In genomic region chr7:73811760-73812168, GRCh38 we compare ENCODE assay signal across 1 cellular context.
A peak's percentile ranks its signal among the peaks of the same experiment; 100 is the strongest.
TF ChIP-seq lines count a peak whose summit lies in the region.

No MANE protein-coding gene starts in this region.

TF ChIP-seq in K562, 482 proteins besides CTCF, POLR2A, EP300 and RAD21 (continued from another document and continues in another):
- TF ChIP-seq ASH1L (IDR thresholded peaks at IDR 0.05; ENCODE audit: borderline replicate concordance, low read depth, partially characterized antibody) (no peak), ZFP36 (IDR thresholded peaks at IDR 0.05; ENCODE audit: low read depth, low read length, partially characterized antibody) (peak; percentile 54), ZNF639 (CRISPR knock-in tag; conservative IDR thresholded peaks at IDR 0.05 in 1 of 2, IDR thresholded peaks at IDR 0.05 in 1 of 2) (no peak), ARID3A (IDR thresholded peaks at IDR 0.05; ENCODE audit: borderline replicate concordance, low read depth, low read length) (no peak), ATF1 (CRISPR knock-in tag; IDR thresholded peaks at IDR 0.05) (no peak), ATF1 (tag; IDR thresholded peaks at IDR 0.05) (0 out of 2 replicates have a peak, but pooled peaks have one; percentile 11), RBBP5 (IDR thresholded peaks at IDR 0.05; ENCODE audit: borderline replicate concordance, insufficient read depth, low read length, poor library complexity, severe bottlenecking) (no peak), ZFX (CRISPR knock-in tag; IDR thresholded peaks at IDR 0.05) (no peak), MAZ (CRISPR knock-in tag; conservative IDR thresholded peaks at IDR 0.05 in 1 of 2, IDR thresholded peaks at IDR 0.05 in 1 of 2) (peak in 1 of 2 experiments; percentile 50; a peak in 2 of 4 replicates), FOXM1 (IDR thresholded peaks at IDR 0.05; ENCODE audit: low read depth) (peak; percentile 79; the same call in 1 of the 2 replicates), FOXM1 (CRISPR knock-in tag; IDR thresholded peaks at IDR 0.05; ENCODE audit: low read depth) (no peak), DIDO1 (tag; IDR thresholded peaks at IDR 0.05; ENCODE audit: low read depth) (no peak), ELF2 (CRISPR knock-in tag; IDR thresholded peaks at IDR 0.05) (no peak), KLF16 (IDR thresholded peaks at IDR 0.05) (peak; percentile 45; the same call in 1 of the 2 replicates), DPF2 (IDR thresholded peaks at IDR 0.05) (no peak), DNMT1 (IDR thresholded peaks at IDR 0.05) (no peak), MTA2 (IDR thresholded peaks at IDR 0.05; ENCODE audit: low read depth) (no peak), EHMT2 (IDR thresholded peaks at IDR 0.05) (peak; percentile 85; the same call in 1 of the 2 replicates), HOXB6 (CRISPR knock-in tag; IDR thresholded peaks at IDR 0.05; ENCODE audit: borderline replicate concordance) (no peak), YY1 (IDR thresholded peaks at IDR 0.05; ENCODE audit: borderline replicate concordance in 1 of 3, control insufficient read depth in 1 of 3, extremely low read depth in 1 of 3, insufficient read depth in 3 of 3, insufficient read length in 1 of 3, insufficient replicate concordance in 2 of 3, low read depth in 1 of 3, low read length in 2 of 3) (peak in 1 of 3 experiments; percentile 23), SMC3 (conservative IDR thresholded peaks at IDR 0.05; ENCODE audit: insufficient read depth, low read depth, low read length) (peak; percentile 92), TRIM28 (IDR thresholded peaks at IDR 0.05) (no peak), HEY1 (CRISPR knock-in tag; IDR thresholded peaks at IDR 0.05; ENCODE audit: borderline replicate concordance) (no peak), ARHGAP35 (IDR thresholded peaks at IDR 0.05; ENCODE audit: partially characterized antibody) (no peak), CEBPG (CRISPR knock-in tag; IDR thresholded peaks at IDR 0.05) (no peak), CEBPG (tag; conservative IDR thresholded peaks at IDR 0.05 in 1 of 2, IDR thresholded peaks at IDR 0.05 in 1 of 2) (no peak), RREB1 (CRISPR knock-in tag; IDR thresholded peaks at IDR 0.05) (no peak), MECOM (CRISPR knock-in tag; IDR thresholded peaks at IDR 0.05) (no peak), XRCC4 (IDR thresholded peaks at IDR 0.05; ENCODE audit: extremely low read depth, insufficient read depth, insufficient read length) (no peak), ZBED1 (IDR thresholded peaks at IDR 0.05) (no peak), THAP7 (CRISPR knock-in tag; IDR thresholded peaks at IDR 0.05) (no peak), CTBP1 (IDR thresholded peaks at IDR 0.05; ENCODE audit: borderline replicate concordance) (peak; percentile 74), EWSR1 (IDR thresholded peaks at IDR 0.05; ENCODE audit: borderline replicate concordance, low read depth, partially characterized antibody) (no peak), NCOA6 (IDR thresholded peaks at IDR 0.05) (no peak), NR2C1 (IDR thresholded peaks at IDR 0.05) (no peak), NR2C1 (tag; IDR thresholded peaks at IDR 0.05) (no peak), E2F8 (IDR thresholded peaks at IDR 0.05; ENCODE audit: low read depth, partially characterized antibody) (peak; percentile 39), CXXC5 (CRISPR knock-in tag; IDR thresholded peaks at IDR 0.05) (no peak), CBX2 (IDR thresholded peaks at IDR 0.05; ENCODE audit: insufficient read depth, low read length, poor library complexity, severe bottlenecking) (no peak), NBN (IDR thresholded peaks at IDR 0.05; ENCODE audit: low read depth) (0 out of 2 replicates have a peak, but pooled peaks have one; percentile 48), ZFP1 (CRISPR knock-in tag; IDR thresholded peaks at IDR 0.05) (no peak), HDAC1 (IDR thresholded peaks at IDR 0.05) (no peak), IRF2 (CRISPR knock-in tag; IDR thresholded peaks at IDR 0.05) (no peak), KAT8 (IDR thresholded peaks at IDR 0.05; ENCODE audit: low read depth) (no peak), PYGO2 (tag; IDR thresholded peaks at IDR 0.05) (no peak), ZNF707 (CRISPR knock-in tag; conservative IDR thresholded peaks at IDR 0.05) (no peak), SPI1 (IDR thresholded peaks at IDR 0.05; ENCODE audit: borderline replicate concordance, low read depth, low read length) (no peak), CC2D1A (IDR thresholded peaks at IDR 0.05) (peak; percentile 53; the same call in 1 of the 2 replicates), CSDE1 (IDR thresholded peaks at IDR 0.05) (no peak), MYC (IDR thresholded peaks at IDR 0.05; ENCODE audit: low read depth, low read length) (0 out of 2 replicates have a peak, but pooled peaks have one; percentile 42), MYC (CRISPR knock-in tag; IDR thresholded peaks at IDR 0.05; ENCODE audit: borderline replicate concordance, low read depth) (no peak), ZNF140 (CRISPR knock-in tag; IDR thresholded peaks at IDR 0.05) (no peak), NEUROD1 (IDR thresholded peaks at IDR 0.05; ENCODE audit: borderline replicate concordance, low read depth, low read length, partially characterized antibody) (no peak)
- TF ChIP-seq, protein P1, sequence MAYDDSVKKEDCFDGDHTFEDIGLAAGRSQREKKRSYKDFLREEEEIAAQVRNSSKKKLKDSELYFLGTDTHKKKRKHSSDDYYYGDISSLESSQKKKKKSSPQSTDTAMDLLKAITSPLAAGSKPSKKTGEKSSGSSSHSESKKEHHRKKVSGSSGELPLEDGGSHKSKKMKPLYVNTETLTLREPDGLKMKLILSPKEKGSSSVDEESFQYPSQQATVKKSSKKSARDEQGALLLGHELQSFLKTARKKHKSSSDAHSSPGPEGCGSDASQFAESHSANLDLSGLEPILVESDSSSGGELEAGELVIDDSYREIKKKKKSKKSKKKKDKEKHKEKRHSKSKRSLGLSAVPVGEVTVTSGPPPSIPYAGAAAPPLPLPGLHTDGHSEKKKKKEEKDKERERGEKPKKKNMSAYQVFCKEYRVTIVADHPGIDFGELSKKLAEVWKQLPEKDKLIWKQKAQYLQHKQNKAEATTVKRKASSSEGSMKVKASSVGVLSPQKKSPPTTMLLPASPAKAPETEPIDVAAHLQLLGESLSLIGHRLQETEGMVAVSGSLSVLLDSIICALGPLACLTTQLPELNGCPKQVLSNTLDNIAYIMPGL (CRISPR knock-in tag; IDR thresholded peaks at IDR 0.05), result no peak
- TF ChIP-seq, protein P2, sequence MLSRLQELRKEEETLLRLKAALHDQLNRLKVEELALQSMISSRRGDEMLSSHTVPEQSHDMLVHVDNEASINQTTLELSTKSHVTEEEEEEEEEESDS (CRISPR knock-in tag; IDR thresholded peaks at IDR 0.05), result no peak
- TF ChIP-seq, protein P3, sequence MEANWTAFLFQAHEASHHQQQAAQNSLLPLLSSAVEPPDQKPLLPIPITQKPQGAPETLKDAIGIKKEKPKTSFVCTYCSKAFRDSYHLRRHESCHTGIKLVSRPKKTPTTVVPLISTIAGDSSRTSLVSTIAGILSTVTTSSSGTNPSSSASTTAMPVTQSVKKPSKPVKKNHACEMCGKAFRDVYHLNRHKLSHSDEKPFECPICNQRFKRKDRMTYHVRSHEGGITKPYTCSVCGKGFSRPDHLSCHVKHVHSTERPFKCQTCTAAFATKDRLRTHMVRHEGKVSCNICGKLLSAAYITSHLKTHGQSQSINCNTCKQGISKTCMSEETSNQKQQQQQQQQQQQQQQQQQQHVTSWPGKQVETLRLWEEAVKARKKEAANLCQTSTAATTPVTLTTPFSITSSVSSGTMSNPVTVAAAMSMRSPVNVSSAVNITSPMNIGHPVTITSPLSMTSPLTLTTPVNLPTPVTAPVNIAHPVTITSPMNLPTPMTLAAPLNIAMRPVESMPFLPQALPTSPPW (CRISPR knock-in tag; IDR thresholded peaks at IDR 0.05), result peak; percentile 24; the same call in 1 of the 2 replicates
- TF ChIP-seq, protein P4, sequence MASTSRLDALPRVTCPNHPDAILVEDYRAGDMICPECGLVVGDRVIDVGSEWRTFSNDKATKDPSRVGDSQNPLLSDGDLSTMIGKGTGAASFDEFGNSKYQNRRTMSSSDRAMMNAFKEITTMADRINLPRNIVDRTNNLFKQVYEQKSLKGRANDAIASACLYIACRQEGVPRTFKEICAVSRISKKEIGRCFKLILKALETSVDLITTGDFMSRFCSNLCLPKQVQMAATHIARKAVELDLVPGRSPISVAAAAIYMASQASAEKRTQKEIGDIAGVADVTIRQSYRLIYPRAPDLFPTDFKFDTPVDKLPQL (IDR thresholded peaks at IDR 0.05; ENCODE audit: extremely low read depth, insufficient read length), result no peak
